ENCODE assay signal across 8 cellular contexts in genomic region chr1:39900662-39901485, GRCh38. TPM values are rescaled to one million over a fixed set of nuclear protein-coding genes. Genes with fewer than 3 reads are reported as not detected.
DNase-seq lines count a peak whose midpoint lies in the region; ATAC-seq and TF ChIP-seq lines count a peak whose summit lies in the region.

No MANE protein-coding gene starts in this region.

- DNase-seq in COLO668 (lab: John Stamatoyannopoulos, UW; ENCODE audit: unreplicated experiment), result peak; percentile 100
- DNase-seq in HFFc6, result no peak
- no peak for DNase-seq in epithelial cell of prostate (ENCODE audit: low read depth, low spot score)
- no peak for DNase-seq in natural killer cell
- no peak for DNase-seq in effector CD8-positive, alpha-beta T cell (lab: John Stamatoyannopoulos, UW)
- DNase-seq in erythroblast (lab: John Stamatoyannopoulos, UW), result no peak

- H3K27ac Mint-ChIP-seq in HFFc6, result no peak overlapping the region
- no peak overlapping the region for H3K27ac Mint-ChIP-seq in natural killer cell

- no peak for TF ChIP-seq POLR2A in erythroblast (IDR thresholded peaks at IDR 0.05; ENCODE audit: low read length)

- no peaks in the 10 kb centered on the region for H3K36me3 Mint-ChIP-seq in HFFc6 (ENCODE audit: low read depth)
- H3K36me3 Mint-ChIP-seq in natural killer cell, result no peaks in the 10 kb centered on the region

- H3K4me1 Mint-ChIP-seq in HFFc6 (ENCODE audit: low read depth) (peaks cover 20% of the 10 kb centered on the region), natural killer cell (peaks cover 0 to 12% of the 10 kb centered on the region in 2 donors)

- ATAC-seq in SK-N-SH treated with all-trans-retinoic acid at 6 μM for 48 hours, result peak; percentile 66
- no peak for ATAC-seq in natural killer cell
- ATAC-seq in GM18867 (IDR thresholded peaks at IDR 0.05; ENCODE audit: unreplicated experiment), result no peak

- H3K9me3 Mint-ChIP-seq in HFFc6, result no peaks in the 10 kb centered on the region
- no peaks in the 10 kb centered on the region for H3K9me3 Mint-ChIP-seq in natural killer cell

- H3K4me3 Mint-ChIP-seq in HFFc6, result peak overlapping the region; percentile 66
- peak overlapping the region; percentile 45 for H3K4me3 Mint-ChIP-seq in natural killer cell

- TF ChIP-seq CTCF in HFFc6 (IDR thresholded peaks at IDR 0.05) (no peak), natural killer cell (IDR thresholded peaks at IDR 0.05) (no peak)

- intact Hi-C loops in natural killer cell (cut with micrococcal nuclease), result loop anchor here (5.0 kb wide), 1 partner anchor 84 kb away; no protein-coding TSS in a partner anchor

- H3K27ac ChIP-seq in epithelial cell of prostate, result peak overlapping the region; percentile 50

- H3K27me3 Mint-ChIP-seq in HFFc6 (ENCODE audit: insufficient read depth) (peaks cover 33% of the 10 kb centered on the region), natural killer cell (ENCODE audit: low read depth in 2 of 2) (peaks cover 37 to 55% of the 10 kb centered on the region in 2 donors)

TF ChIP-seq in SK-N-SH treated with all-trans-retinoic acid at 6 μM for 48 hours, 23 proteins besides CTCF, POLR2A, EP300 and RAD21:
- TF ChIP-seq ZFP30 (CRISPR knock-in tag; IDR thresholded peaks at IDR 0.05) (no peak), SNAI2 (CRISPR knock-in tag; IDR thresholded peaks at IDR 0.05) (no peak), ZFP3 (CRISPR knock-in tag; IDR thresholded peaks at IDR 0.05) (no peak), OSR1 (CRISPR knock-in tag; IDR thresholded peaks at IDR 0.05) (no peak), RARB (CRISPR knock-in tag; IDR thresholded peaks at IDR 0.05) (no peak), ZNF8 (CRISPR knock-in tag; IDR thresholded peaks at IDR 0.05) (no peak), PATZ1 (CRISPR knock-in tag; IDR thresholded peaks at IDR 0.05; ENCODE audit: borderline replicate concordance) (no peak), ZNF70 (CRISPR knock-in tag; IDR thresholded peaks at IDR 0.05) (no peak), ZNF565 (CRISPR knock-in tag; conservative IDR thresholded peaks at IDR 0.05; ENCODE audit: low read depth) (no peak), GLIS3 (CRISPR knock-in tag; IDR thresholded peaks at IDR 0.05) (no peak)
- TF ChIP-seq, protein P1, sequence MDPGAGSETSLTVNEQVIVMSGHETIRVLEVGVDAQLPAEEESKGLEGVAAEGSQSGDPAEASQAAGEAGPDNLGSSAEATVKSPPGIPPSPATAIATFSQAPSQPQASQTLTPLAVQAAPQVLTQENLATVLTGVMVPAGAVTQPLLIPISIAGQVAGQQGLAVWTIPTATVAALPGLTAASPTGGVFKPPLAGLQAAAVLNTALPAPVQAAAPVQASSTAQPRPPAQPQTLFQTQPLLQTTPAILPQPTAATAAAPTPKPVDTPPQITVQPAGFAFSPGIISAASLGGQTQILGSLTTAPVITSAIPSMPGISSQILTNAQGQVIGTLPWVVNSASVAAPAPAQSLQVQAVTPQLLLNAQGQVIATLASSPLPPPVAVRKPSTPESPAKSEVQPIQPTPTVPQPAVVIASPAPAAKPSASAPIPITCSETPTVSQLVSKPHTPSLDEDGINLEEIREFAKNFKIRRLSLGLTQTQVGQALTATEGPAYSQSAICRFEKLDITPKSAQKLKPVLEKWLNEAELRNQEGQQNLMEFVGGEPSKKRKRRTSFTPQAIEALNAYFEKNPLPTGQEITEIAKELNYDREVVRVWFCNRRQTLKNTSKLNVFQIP (CRISPR knock-in tag; IDR thresholded peaks at IDR 0.05; ENCODE audit: borderline replicate concordance, low read depth), result no peak
- TF ChIP-seq, protein P2, sequence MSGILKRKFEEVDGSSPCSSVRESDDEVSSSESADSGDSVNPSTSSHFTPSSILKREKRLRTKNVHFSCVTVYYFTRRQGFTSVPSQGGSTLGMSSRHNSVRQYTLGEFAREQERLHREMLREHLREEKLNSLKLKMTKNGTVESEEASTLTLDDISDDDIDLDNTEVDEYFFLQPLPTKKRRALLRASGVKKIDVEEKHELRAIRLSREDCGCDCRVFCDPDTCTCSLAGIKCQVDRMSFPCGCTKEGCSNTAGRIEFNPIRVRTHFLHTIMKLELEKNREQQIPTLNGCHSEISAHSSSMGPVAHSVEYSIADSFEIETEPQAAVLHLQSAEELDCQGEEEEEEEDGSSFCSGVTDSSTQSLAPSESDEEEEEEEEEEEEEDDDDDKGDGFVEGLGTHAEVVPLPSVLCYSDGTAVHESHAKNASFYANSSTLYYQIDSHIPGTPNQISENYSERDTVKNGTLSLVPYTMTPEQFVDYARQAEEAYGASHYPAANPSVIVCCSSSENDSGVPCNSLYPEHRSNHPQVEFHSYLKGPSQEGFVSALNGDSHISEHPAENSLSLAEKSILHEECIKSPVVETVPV (CRISPR knock-in tag; IDR thresholded peaks at IDR 0.05), result no peak

RNA-seq across cellular contexts. Expression of gene MYCL, which starts 0.8 kb away (rescaled TPM):
- total RNA-seq in HFFc6 (2021; fragmentation: NEBNext Ultra II Directional; extraction: Animal tissue kit (Norgen Biotek cat#: 25700)), result under 1 TPM; 0.17 to 0.52 (median 0.21) TPM
- total RNA-seq in natural killer cell, result 1 to 10 TPM in 1 of 3 donors, under 1 TPM in 2; 0.70 to 1.9 (median 0.92) TPM

RNA-seq across cellular contexts. Expression of gene TRIT1, which starts 17.6 kb away (rescaled TPM):
- 10 to 100 TPM; 12.8 to 19.1 (median 15.1) TPM for total RNA-seq in HFFc6 (2021; fragmentation: NEBNext Ultra II Directional; extraction: Animal tissue kit (Norgen Biotek cat#: 25700))
- total RNA-seq in natural killer cell, result 10 to 100 TPM in 1 of 3 donors, 1 to 10 TPM in 2; 8.8 to 14.6 (median 9.9) TPM

RNA-seq across cellular contexts. Expression of gene MFSD2A, which starts 54.1 kb away (rescaled TPM):
- 1 to 10 TPM; 3.2 to 4.8 (median 3.5) TPM for total RNA-seq in HFFc6 (2021; fragmentation: NEBNext Ultra II Directional; extraction: Animal tissue kit (Norgen Biotek cat#: 25700))
- 1 to 10 TPM; 2.8 to 4.4 (median 3.7) TPM for total RNA-seq in natural killer cell
